ENCODE assay signal across 8 cellular contexts in genomic region chr2:159285929-159286708, GRCh38. TPM values are rescaled to one million over a fixed set of nuclear protein-coding genes. Genes with fewer than 3 reads are reported as not detected.
DNase-seq lines count a peak whose midpoint lies in the region; ATAC-seq and TF ChIP-seq lines count a peak whose summit lies in the region.

WDSUB1 (minus strand) TSS chr2:159286703; CDS start chr2:159283069, 3,634 bp downstream.

- H3K36me3 ChIP-seq in mucosa of descending colon (ENCODE audit: low read depth), result no peaks in the 10 kb centered on the region

- POLR2A ChIA-PET in activated CD4-positive, alpha-beta memory T cell treated with anti-CD3 and anti-CD28 coated beads, Interleukin-2, amount 10 ng/mL, durations not matched to agents 7 days and 5 days (lab: Charles Lee), result interaction anchor here (0.6 to 4.1 kb wide), 6 partner anchors 9 to 426 kb away, joined by 3 to 24 read pairs (median 4); partner anchors contain the start of gene MARCHF7

- no peaks in the 10 kb centered on the region for H3K9me3 Mint-ChIP-seq in activated CD4-positive, alpha-beta memory T cell treated with anti-CD3 and anti-CD28 coated beads, Interleukin-2, amount 10 ng/mL, durations not matched to agents 7 days and 5 days

- peaks cover 23% of the 10 kb centered on the region for H3K4me1 Mint-ChIP-seq in activated CD4-positive, alpha-beta memory T cell treated with anti-CD3 and anti-CD28 coated beads, Interleukin-2, amount 10 ng/mL, durations not matched to agents 7 days and 5 days

- TF ChIP-seq CTCF in epithelial cell of proximal tubule (conservative IDR thresholded peaks at IDR 0.05; ENCODE audit: low read depth, low read length) (no peak), mucosa of descending colon (IDR thresholded peaks at IDR 0.05) (no peak)

- peak within 1 kb of the TSS; percentile 78 for H3K4me3 Mint-ChIP-seq in activated CD4-positive, alpha-beta memory T cell treated with anti-CD3 and anti-CD28 coated beads, Interleukin-2, amount 10 ng/mL, durations not matched to agents 7 days and 5 days

- DNase-seq in SHP77 (lab: John Stamatoyannopoulos, UW) (peak; percentile 23 to 45), SHP77 treated with DMSO at 0.1 percent for 48 hours (lab: John Stamatoyannopoulos, UW) (no peak), NCI-H187 treated with DMSO at 0.1 percent for 48 hours (lab: John Stamatoyannopoulos, UW) (peak; percentile 57), epithelial cell of proximal tubule (ENCODE audit: low read depth) (peak; percentile 44), mucosa of descending colon (peak; percentile 73 to 81 (median 80)), stromal cell of bone marrow (ENCODE audit: low read depth) (peak; percentile 33)
- no peak for DNase-seq in activated CD4-positive, alpha-beta memory T cell treated with anti-CD3 and anti-CD28 coated beads, Interleukin-2, amount 10 ng/mL, durations not matched to agents 7 days and 5 days

- H3K4me3 ChIP-seq in epithelial cell of proximal tubule (ENCODE audit: low read depth, low read length) (peak within 1 kb of the TSS; percentile 94), mucosa of descending colon (peak within 1 kb of the TSS; percentile 64)

- H3K9me3 ChIP-seq in mucosa of descending colon, result no peaks in the 10 kb centered on the region

- CTCF ChIA-PET in activated CD4-positive, alpha-beta memory T cell treated with anti-CD3 and anti-CD28 coated beads, Interleukin-2, amount 10 ng/mL, durations not matched to agents 7 days and 5 days (lab: Charles Lee), result interaction anchor here (0.5 kb wide), 1 partner anchor 448 kb away, joined by 4 read pairs; no protein-coding TSS in a partner anchor

- ATAC-seq in HG02623 (IDR thresholded peaks at IDR 0.05; ENCODE audit: unreplicated experiment) (peak; percentile 26), mucosa of descending colon (peak; percentile 43)

- peak within 1 kb of the TSS; percentile 52 for H3K27ac Mint-ChIP-seq in activated CD4-positive, alpha-beta memory T cell treated with anti-CD3 and anti-CD28 coated beads, Interleukin-2, amount 10 ng/mL, durations not matched to agents 7 days and 5 days

- no peaks in the 10 kb centered on the region for H3K27me3 Mint-ChIP-seq in activated CD4-positive, alpha-beta memory T cell treated with anti-CD3 and anti-CD28 coated beads, Interleukin-2, amount 10 ng/mL, durations not matched to agents 7 days and 5 days

- no peaks in the 10 kb centered on the region for H3K4me1 ChIP-seq in mucosa of descending colon (ENCODE audit: low read depth)

- intact Hi-C loops in mucosa of descending colon (cut with DNase I, micrococcal nuclease), result no loop called here

- H3K36me3 Mint-ChIP-seq in activated CD4-positive, alpha-beta memory T cell treated with anti-CD3 and anti-CD28 coated beads, Interleukin-2, amount 10 ng/mL, durations not matched to agents 7 days and 5 days (ENCODE audit: low read depth), result peaks cover 7% of the 10 kb centered on the region

RNA-seq across cellular contexts. Expression of gene WDSUB1, which starts in this region (rescaled TPM):
- total RNA-seq in activated CD4-positive, alpha-beta memory T cell treated with anti-CD3 and anti-CD28 coated beads, Interleukin-2, amount 10 ng/mL, durations not matched to agents 7 days and 5 days, result 1 to 10 TPM; 5.6 to 6.0 TPM
- total RNA-seq in epithelial cell of proximal tubule, result 2.2 and 5.4 TPM in 2 replicates
- 10 to 100 TPM in 1 of 3 donors, 1 to 10 TPM in 2; 7.5 to 12.5 (median 9.1) TPM for total RNA-seq in mucosa of descending colon

Comparison
In these comparisons a context has a peak if more than half of its experiments do, and no peak if none do; other contexts are left out.
1. DNase-seq: peak in SHP77 (2 of 2), NCI-H187 treated with DMSO at 0.1 percent for 48 hours (single experiment), epithelial cell of proximal tubule (single experiment), mucosa of descending colon (3 of 3) and stromal cell of bone marrow (single experiment); none in SHP77 treated with DMSO at 0.1 percent for 48 hours (single experiment) and activated CD4-positive, alpha-beta memory T cell treated with anti-CD3 and anti-CD28 coated beads, Interleukin-2, amount 10 ng/mL, durations not matched to agents 7 days and 5 days (single experiment).